Comparison of ENCODE assay signal across 1 cellular context in the genomic region with DNA sequence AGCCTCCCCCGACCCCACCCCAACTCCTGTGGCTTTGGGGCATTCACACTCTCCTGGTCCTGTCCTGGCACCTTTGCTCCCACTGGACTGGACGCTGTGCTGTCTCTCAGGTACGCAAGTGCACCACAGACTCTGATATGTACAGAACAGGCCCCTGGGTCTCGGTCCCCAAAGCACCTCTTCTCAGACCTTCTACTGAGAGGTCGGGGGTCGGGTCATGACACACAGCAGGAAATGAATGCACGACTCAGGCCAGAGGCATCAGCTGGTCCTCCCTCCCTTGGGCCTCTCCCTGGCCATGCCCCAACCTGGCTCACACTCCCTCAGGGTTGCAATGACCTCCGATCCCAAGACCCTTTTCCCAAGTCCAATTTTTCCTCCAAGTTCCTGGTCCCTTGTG.
TF ChIP-seq lines count a peak whose summit lies in the region.

No MANE protein-coding gene starts in this region.

TF ChIP-seq in H1, 55 proteins besides CTCF, POLR2A, EP300 and RAD21:
- TF ChIP-seq SP4 (IDR thresholded peaks at IDR 0.05; ENCODE audit: low read length) (no peak), KDM1A (IDR thresholded peaks at IDR 0.05; ENCODE audit: borderline replicate concordance, low read length) (no peak), SIRT6 (IDR thresholded peaks at IDR 0.05; ENCODE audit: low read length) (no peak), JUND (IDR thresholded peaks at IDR 0.05; ENCODE audit: low read length) (no peak), MAFK (IDR thresholded peaks at IDR 0.05; ENCODE audit: low read depth, low read length) (no peak), CBX8 (IDR thresholded peaks at IDR 0.05; ENCODE audit: borderline replicate concordance, low read depth, low read length) (no peak), KDM4A (IDR thresholded peaks at IDR 0.05; ENCODE audit: low read depth, low read length, severe bottlenecking) (no peak), ZNF274 (IDR thresholded peaks at IDR 0.05; ENCODE audit: borderline replicate concordance, extremely low read depth, low read length) (no peak)
- TF ChIP-seq, protein P1, sequence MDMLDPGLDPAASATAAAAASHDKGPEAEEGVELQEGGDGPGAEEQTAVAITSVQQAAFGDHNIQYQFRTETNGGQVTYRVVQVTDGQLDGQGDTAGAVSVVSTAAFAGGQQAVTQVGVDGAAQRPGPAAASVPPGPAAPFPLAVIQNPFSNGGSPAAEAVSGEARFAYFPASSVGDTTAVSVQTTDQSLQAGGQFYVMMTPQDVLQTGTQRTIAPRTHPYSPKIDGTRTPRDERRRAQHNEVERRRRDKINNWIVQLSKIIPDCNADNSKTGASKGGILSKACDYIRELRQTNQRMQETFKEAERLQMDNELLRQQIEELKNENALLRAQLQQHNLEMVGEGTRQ (IDR thresholded peaks at IDR 0.05; ENCODE audit: low read length): no peak
